In genomic region chr5:159022178-159022556, GRCh38 we compare ENCODE assay signal across 9 cellular contexts.
DNase-seq lines count a peak whose midpoint lies in the region; ATAC-seq, FAIRE-seq and TF ChIP-seq lines count a peak whose summit lies in the region.
"Had no signal": no experiment of that assay in that cellular context is flagged by ENCODE, and none has a peak within 500 bp of the region (broad histone marks: within the 10 kb centered on the region; RNA-seq: fewer than 3 reads in every experiment).

No MANE protein-coding gene starts in this region.

- intact Hi-C loops in K562 (cut with micrococcal nuclease): no loop called here

- no peaks in the 10 kb centered on the region for H3K9me1 ChIP-seq in K562 (ENCODE audit: control insufficient read depth, insufficient read depth, low read length)

- TF ChIP-seq CTCF in HFFc6 (IDR thresholded peaks at IDR 0.05) (no peak), K562 (IDR thresholded peaks at IDR 0.05 in 2 of 3, conservative IDR thresholded peaks at IDR 0.05 in 1 of 3; ENCODE audit: insufficient read depth in 2 of 3, low read depth in 1 of 3, low read length in 3 of 3) (no peak), thoracic aorta (IDR thresholded peaks at IDR 0.05) (no peak)

- no peaks in the 10 kb centered on the region for H4K20me1 ChIP-seq in K562 (replicated peaks; ENCODE audit: control insufficient read depth, insufficient read depth, low read length)

- H3K9me3 ChIP-seq in K562 (replicated peaks; ENCODE audit: control insufficient read depth, insufficient read depth, low read depth, low read length) (no peaks in the 10 kb centered on the region), thoracic aorta (no peaks in the 10 kb centered on the region)

- 4% methylated on average over 9 of the region's 9 CpGs for WGBS in K562 (ENCODE audit: insufficient coverage, low coverage, missing lambda C conversion rate)

- in situ Hi-C loops in K562 (cut with MboI): no loop called here

- CTCF ChIA-PET in K562 (lab: Yijun Ruan, JAX; ENCODE audit: low intra/inter-chr PET ratio): no interaction called here

- no TSS peak for BruUV-seq in K562 (replicated peaks; lab: Mats Ljungman, UMichigan)

- DNase-seq in HFFc6 (peak; percentile 2), K562 (ENCODE audit: extremely low read depth in 1 of 4, low spot score in 3 of 4) (no peak), iris pigment epithelial cell (ENCODE audit: low read depth) (peak; percentile 28), thoracic aorta (ENCODE audit: low spot score) (peak; percentile 21)
- no peak for DNase-seq in activated CD8-positive, alpha-beta memory T cell treated with anti-CD3 and anti-CD28 coated beads, Interleukin-2, amount 50 U/mL, for 4 hours
- DNase-seq: stimulated activated naive CD8-positive, alpha-beta T cell treated with anti-CD3 and anti-CD28 coated beads, Interleukin-15, Interleukin-2, amounts not matched to agents 100 U/mL and 50 U/mL, for 24 hours had no signal

- H3K36me3 ChIP-seq in K562 (ENCODE audit: control insufficient read depth, insufficient read depth, low read length) (no peaks in the 10 kb centered on the region), thoracic aorta (no peaks in the 10 kb centered on the region)

- H3K27ac Mint-ChIP-seq in HFFc6: no peak overlapping the region

- no peak overlapping the region for H3K4me2 ChIP-seq in K562 (ENCODE audit: insufficient read depth, low read length)

- H3K9ac ChIP-seq in K562 (ENCODE audit: insufficient read depth in 1 of 2, low read depth in 2 of 2, low read length in 2 of 2): no peak overlapping the region

- no peak for TF ChIP-seq EP300 in K562 (IDR thresholded peaks at IDR 0.05; ENCODE audit: low read length)

- no peaks in the 10 kb centered on the region for H3K79me2 ChIP-seq in K562 (ENCODE audit: control insufficient read depth, insufficient read depth, low read length)

- H2AFZ ChIP-seq in K562 (ENCODE audit: low read depth, low read length): no peak overlapping the region

- no peak for FAIRE-seq in K562 (lab: Jason Lieb, UNC)

- peaks cover 12 to 15% of the 10 kb centered on the region in 2 experiments; a peak in 3 of 5 replicates for H3K27me3 ChIP-seq in K562 (ENCODE audit: control insufficient read depth in 2 of 2, insufficient read depth in 2 of 2, low read length in 2 of 2)
- no peaks in the 10 kb centered on the region for H3K27me3 ChIP-seq in thoracic aorta (replicated peaks; ENCODE audit: insufficient read depth)

- H3K4me1 Mint-ChIP-seq in HFFc6 (ENCODE audit: low read depth): no peaks in the 10 kb centered on the region

- no peaks in the 10 kb centered on the region for H3K9me3 Mint-ChIP-seq in HFFc6

- H3K36me3 Mint-ChIP-seq in HFFc6 (ENCODE audit: low read depth): no peaks in the 10 kb centered on the region

- no peak for TF ChIP-seq POLR2A in K562 (conservative IDR thresholded peaks at IDR 0.05)

- peaks cover 4% of the 10 kb centered on the region; the same call in 1 of the 2 replicates for H3K27me3 Mint-ChIP-seq in HFFc6 (ENCODE audit: insufficient read depth)

- H3K4me3 ChIP-seq in K562: no peak overlapping the region
- peak overlapping the region; percentile 36 for H3K4me3 ChIP-seq in thoracic aorta

- POLR2A ChIA-PET in K562 (lab: Yijun Ruan, JAX): no interaction called here

- no peaks in the 10 kb centered on the region; a peak in 2 of 5 replicates for H3K4me1 ChIP-seq in K562 (replicated peaks in 1 of 2; ENCODE audit: control insufficient read depth in 2 of 2, insufficient read depth in 2 of 2, low read length in 2 of 2)
- H3K4me1 ChIP-seq in thoracic aorta (ENCODE audit: control insufficient read depth in 1 of 2, low read depth in 2 of 2): peaks cover 14 to 51% of the 10 kb centered on the region in 2 donors

- ATAC-seq in K562 (0 out of 3 replicates have a peak, but pooled peaks have one; percentile 33), thoracic aorta (ENCODE audit: insufficient number of reproducible peaks, low FRiP score, low read depth) (no peak), GM21515 (IDR thresholded peaks at IDR 0.05; ENCODE audit: unreplicated experiment) (no peak), GM19397 (IDR thresholded peaks at IDR 0.05; ENCODE audit: unreplicated experiment) (no peak), HG02678 (IDR thresholded peaks at IDR 0.05; ENCODE audit: unreplicated experiment) (no peak)
- ATAC-seq: stimulated activated naive CD8-positive, alpha-beta T cell treated with anti-CD3 and anti-CD28 coated beads, Interleukin-15, Interleukin-2, amounts not matched to agents 100 U/mL and 50 U/mL, for 24 hours had no signal

- no peak for TF ChIP-seq RAD21 in K562 (CRISPR knock-in tag; conservative IDR thresholded peaks at IDR 0.05 in 1 of 2, IDR thresholded peaks at IDR 0.05 in 1 of 2)

- H3K4me3 Mint-ChIP-seq in HFFc6: no peak overlapping the region

- H3K27ac ChIP-seq in K562 (ENCODE audit: extremely low read depth, low read depth, low read length): no peak overlapping the region
- peak overlapping the region; percentile 37 to 51 for H3K27ac ChIP-seq in thoracic aorta

TF ChIP-seq in K562, 482 proteins besides CTCF, POLR2A, EP300 and RAD21:
- TF ChIP-seq SMC3 (conservative IDR thresholded peaks at IDR 0.05; ENCODE audit: insufficient read depth, low read depth, low read length): no peak
- no peak for TF ChIP-seq ZNF407 (IDR thresholded peaks at IDR 0.05; ENCODE audit: low read depth)
- TF ChIP-seq ZKSCAN8 (CRISPR knock-in tag; IDR thresholded peaks at IDR 0.05): no peak
- TF ChIP-seq ZNF134 (CRISPR knock-in tag; conservative IDR thresholded peaks at IDR 0.05): no peak
- TF ChIP-seq ARID2 (IDR thresholded peaks at IDR 0.05): no peak
- no peak for TF ChIP-seq ZKSCAN3 (CRISPR knock-in tag; IDR thresholded peaks at IDR 0.05)
- TF ChIP-seq TRIM24 (IDR thresholded peaks at IDR 0.05): no peak
- no peak for TF ChIP-seq DIDO1 (tag; IDR thresholded peaks at IDR 0.05; ENCODE audit: low read depth)
- TF ChIP-seq CHD4 (IDR thresholded peaks at IDR 0.05; ENCODE audit: insufficient read depth, insufficient replicate concordance, low read depth, low read length, poor library complexity, severe bottlenecking): no peak
- no peak for TF ChIP-seq BRD4 (IDR thresholded peaks at IDR 0.05)
- TF ChIP-seq ZNF766 (CRISPR knock-in tag; conservative IDR thresholded peaks at IDR 0.05): no peak

Comparison
In these comparisons a context has a peak if more than half of its experiments do, and no peak if none do; other contexts are left out.
1. DNase-seq: peak in HFFc6 (single experiment), iris pigment epithelial cell (single experiment) and thoracic aorta (single experiment); none in K562 (0 of 4) and activated CD8-positive, alpha-beta memory T cell treated with anti-CD3 and anti-CD28 coated beads, Interleukin-2, amount 50 U/mL, for 4 hours (single experiment).